In genomic region chr1:184598403-184598802, GRCh38 we compare ENCODE assay signal across 21 cellular contexts.
"Had no signal": no experiment of that assay in that cellular context is flagged by ENCODE, and none has a peak within 500 bp of the region (broad histone marks: within the 10 kb centered on the region; RNA-seq: fewer than 3 reads in every experiment).

No MANE protein-coding gene starts in this region.

- H3K27me3 Mint-ChIP-seq: naive thymus-derived CD4-positive, alpha-beta T cell; progenitor cell of endocrine pancreas had no signal

- H3K27ac Mint-ChIP-seq: neural progenitor cell, progenitor cell of endocrine pancreas had no signal

- H3K9me3 Mint-ChIP-seq: immature natural killer cell; naive thymus-derived CD4-positive, alpha-beta T cell; neural progenitor cell had no signal

- H3K36me3 ChIP-seq: neural progenitor cell, pancreas, thyroid gland, upper lobe of left lung, vagina had no signal

- H3K4me2 ChIP-seq: neural progenitor cell had no signal

- H3K4me3 Mint-ChIP-seq: immature natural killer cell; naive thymus-derived CD4-positive, alpha-beta T cell; neural progenitor cell had no signal

- H3K36me3 Mint-ChIP-seq: naive thymus-derived CD4-positive, alpha-beta T cell had no signal

- H3K9me3 ChIP-seq: pancreas, suprapubic skin, thyroid gland, upper lobe of left lung, vagina had no signal

- H3K27ac ChIP-seq: dorsolateral prefrontal cortex, neural progenitor cell, pancreas, suprapubic skin, thyroid gland, upper lobe of left lung, vagina had no signal

- H3K27me3 ChIP-seq: dorsolateral prefrontal cortex, neural progenitor cell, pancreas, suprapubic skin, thyroid gland, upper lobe of left lung, vagina had no signal

- H2AFZ ChIP-seq: neural progenitor cell had no signal

- DNase-seq: cortex of kidney; dorsolateral prefrontal cortex; effector CD8-positive, alpha-beta T cell; glutamatergic neuron; immature natural killer cell; mesendoderm; naive thymus-derived CD4-positive, alpha-beta T cell; nucleus accumbens; pancreas; right cardiac atrium; small intestine; stimulated activated CD4-positive, alpha-beta T cell treated with anti-CD3 and anti-CD28 coated beads, Interleukin-2, amount 100 ng/mL, for 48 hours; stimulated activated naive CD4-positive, alpha-beta T cell treated with Interleukin-2 at 50 U/mL for 16 hours; thyroid gland; upper lobe of left lung had no signal

- H3K4me1 Mint-ChIP-seq: naive thymus-derived CD4-positive, alpha-beta T cell had no signal

- FAIRE-seq: frontal cortex, keratinocyte, pancreas, small intestine had no signal

- H3K4me3 ChIP-seq: dorsolateral prefrontal cortex, neural progenitor cell, pancreas, suprapubic skin, thyroid gland, upper lobe of left lung, vagina had no signal

- H3K4me1 ChIP-seq: thyroid gland, upper lobe of left lung, vagina had no signal
